10 cellular contexts compared by ENCODE assay signal in the genomic region with DNA sequence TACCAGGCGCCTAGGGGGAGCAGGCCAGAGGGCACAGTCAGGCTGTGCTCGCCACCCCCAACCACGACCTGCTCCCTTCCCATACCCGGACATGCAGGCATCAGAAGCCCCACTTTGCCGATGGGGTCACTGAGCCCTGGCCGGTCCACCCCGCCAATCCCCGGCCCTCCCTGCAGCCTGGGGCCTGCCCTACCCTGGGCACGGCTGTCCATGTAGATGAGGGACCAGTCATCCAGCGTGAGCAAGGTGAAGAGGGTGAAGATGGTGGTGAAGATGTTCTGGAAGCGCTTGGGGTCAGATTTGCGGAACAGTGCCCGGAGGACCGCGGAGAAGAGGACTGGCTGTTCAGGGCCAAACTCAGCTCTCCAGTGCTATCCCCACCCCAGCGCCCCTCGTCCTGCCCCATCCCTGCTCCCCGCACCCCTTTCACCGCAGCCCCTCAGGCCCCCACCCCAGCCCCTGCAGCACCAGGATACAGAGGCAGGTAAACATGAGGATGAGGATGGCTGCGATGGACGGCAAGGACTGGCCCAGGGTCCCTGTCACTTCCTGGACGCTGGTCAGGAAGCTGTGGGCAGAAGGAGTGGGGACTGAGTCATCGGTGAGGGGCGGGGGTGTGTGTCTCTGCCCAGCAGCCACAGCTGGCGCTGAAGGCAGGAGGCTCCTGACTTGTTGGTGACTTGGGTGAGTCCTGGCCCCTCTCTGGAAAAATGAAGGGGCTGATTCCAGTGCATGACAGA. TPM values are rescaled to one million over a fixed set of nuclear protein-coding genes. Genes with fewer than 3 reads are reported as not detected.
DNase-seq lines count a peak whose midpoint lies in the region; ATAC-seq, FAIRE-seq and TF ChIP-seq lines count a peak whose summit lies in the region.
"Had no signal": no experiment of that assay in that cellular context is flagged by ENCODE, and none has a peak within 500 bp of the region (broad histone marks: within the 10 kb centered on the region; RNA-seq: fewer than 3 reads in every experiment).

No MANE protein-coding gene starts in this region.

- H3K4me3 ChIP-seq in MG63 = no peak overlapping the region
- H3K4me3 ChIP-seq in adrenal gland = no peak overlapping the region
- no peak overlapping the region for H3K4me3 ChIP-seq in mucosa of descending colon
- no peak overlapping the region for H3K4me3 ChIP-seq in kidney (ENCODE audit: low read length in 2 of 2)

- no peak for FAIRE-seq in kidney (lab: Jason Lieb, UNC)

- peak; percentile 66 for ATAC-seq in mucosa of descending colon
- no peak for ATAC-seq in GM19395 (IDR thresholded peaks at IDR 0.05; ENCODE audit: unreplicated experiment)
- ATAC-seq in GM21717 (IDR thresholded peaks at IDR 0.05; ENCODE audit: unreplicated experiment) = no peak

- H3K27ac ChIP-seq in adrenal gland (no peak overlapping the region), kidney (ENCODE audit: low read depth in 2 of 2, low read length in 2 of 2) (no peak overlapping the region)

- no peak for TF ChIP-seq POLR2A in adrenal gland (IDR thresholded peaks at IDR 0.05)

- H3K4me1 ChIP-seq in adrenal gland (replicated peaks in 1 of 2) = peaks cover 7 to 14% of the 10 kb centered on the region in 2 donors
- H3K4me1 ChIP-seq in mucosa of descending colon (ENCODE audit: low read depth) = no peaks in the 10 kb centered on the region
- no peaks in the 10 kb centered on the region for H3K4me1 ChIP-seq in kidney (ENCODE audit: control insufficient read depth in 1 of 2, insufficient read depth in 1 of 2, low read depth in 1 of 2, low read length in 2 of 2)

- H3K9ac ChIP-seq in kidney (ENCODE audit: low read length in 2 of 2) = no peak overlapping the region

- TF ChIP-seq CTCF in adrenal gland (IDR thresholded peaks at IDR 0.05) = no peak
- no peak for TF ChIP-seq CTCF in mucosa of descending colon (IDR thresholded peaks at IDR 0.05)
- TF ChIP-seq CTCF in kidney (IDR thresholded peaks at IDR 0.05; ENCODE audit: borderline replicate concordance, extremely low read depth, insufficient read depth) = no peak

- peak; percentile 74 for DNase-seq in CMK (ENCODE audit: low read depth)
- DNase-seq in MG63 = peak; percentile 91
- DNase-seq in adrenal gland = peak; percentile 63 to 90 (median 84)
- DNase-seq in mucosa of descending colon = peak in 1 of 3 donors; percentile 63
- DNase-seq in cerebellum (ENCODE audit: low spot score) = no peak
- no peak for DNase-seq in kidney
- DNase-seq: NCI-H1105 had no signal

- H3K9me3 ChIP-seq in MG63 (no peaks in the 10 kb centered on the region), adrenal gland (replicated peaks in 1 of 3) (no peaks in the 10 kb centered on the region), mucosa of descending colon (no peaks in the 10 kb centered on the region), kidney (ENCODE audit: control insufficient read depth in 1 of 2, low read length in 2 of 2) (no peaks in the 10 kb centered on the region)

- WGBS in adrenal gland, 4 donors = 66 to 73% (median 69%) methylated on average over 18 to 25 of the region's 25 CpGs

- intact Hi-C loops in adrenal gland (cut with DNase I) = no loop called here
- intact Hi-C loops in mucosa of descending colon (cut with DNase I, micrococcal nuclease) = no loop called here
- intact Hi-C loops in kidney (cut with DNase I) = no loop called here

- H3K36me3 ChIP-seq in MG63 = no peaks in the 10 kb centered on the region
- H3K36me3 ChIP-seq in adrenal gland (replicated peaks in 1 of 2) = no peaks in the 10 kb centered on the region
- no peaks in the 10 kb centered on the region for H3K36me3 ChIP-seq in mucosa of descending colon (ENCODE audit: low read depth)
- no peaks in the 10 kb centered on the region for H3K36me3 ChIP-seq in kidney (ENCODE audit: control insufficient read depth in 1 of 2, insufficient read depth in 2 of 2, low read length in 2 of 2)

- no peaks in the 10 kb centered on the region for H3K27me3 ChIP-seq in MG63
- H3K27me3 ChIP-seq in adrenal gland = no peaks in the 10 kb centered on the region

RNA-seq across cellular contexts. Expression of a gene that starts 5.5 kb away (rescaled TPM):
- total RNA-seq in MG63 (2014; rRNA removed; shearing (Covaris generic); ENCODE audit: low replicate concordance) = 2.4 TPM in 1 of 2 replicates, not detected in the other
- total RNA-seq in adrenal gland (under 1 TPM in 3 of 8 donors, not detected in 5; 0.20 to 0.47 (median 0.41) TPM), mucosa of descending colon (not detected), cerebellum (not detected), kidney (0.76 TPM)
- polyA plus RNA-seq in adrenal gland (1 to 10 TPM in 1 of 3 donors, under 1 TPM in 2; 0.37 to 2.3 (median 0.61) TPM), kidney (ENCODE audit: insufficient read depth, low read depth, low replicate concordance) (not detected)
- polyA plus RNA-seq: liver had no signal

RNA-seq across cellular contexts. Expression of a gene that starts 9.0 kb away (rescaled TPM):
- total RNA-seq in MG63 (2014; rRNA removed; shearing (Covaris generic); ENCODE audit: low replicate concordance) = not detected in 2 replicates
- total RNA-seq in adrenal gland (under 1 TPM in 1 of 8 donors, not detected in 7; 0.55 TPM), mucosa of descending colon (not detected), cerebellum (not detected), kidney (5.9 TPM)
- polyA plus RNA-seq in adrenal gland (under 1 TPM in 1 of 3 donors, not detected in 2; 0.24 TPM), kidney (ENCODE audit: insufficient read depth, low read depth, low replicate concordance) (1.2 TPM)
- total RNA-seq: liver had no signal
- polyA plus RNA-seq: liver had no signal

RNA-seq across cellular contexts. Expression of a gene that starts 18.5 kb away (rescaled TPM):
- total RNA-seq in MG63 (2014; rRNA removed; shearing (Covaris generic); ENCODE audit: low replicate concordance) = 329 and 468 TPM in 2 replicates
- total RNA-seq in adrenal gland (100 to 1,000 TPM in 4 of 8 donors, 10 to 100 TPM in 4; 63.1 to 212 (median 138) TPM), mucosa of descending colon (100 to 1,000 TPM; 130 to 155 (median 131) TPM), cerebellum (14.8 TPM), kidney (181 TPM)
- polyA plus RNA-seq in adrenal gland (100 to 1,000 TPM; 268 to 364 (median 270) TPM), kidney (ENCODE audit: insufficient read depth, low read depth, low replicate concordance) (186 TPM)

RNA-seq across cellular contexts. Expression of a gene that starts 18.8 kb away (rescaled TPM):
- total RNA-seq in MG63 (2014; rRNA removed; shearing (Covaris generic); ENCODE audit: low replicate concordance) = 17.5 and 32.3 TPM in 2 replicates
- 10 to 100 TPM; 16.1 to 49.0 (median 29.6) TPM for total RNA-seq in adrenal gland
- 10 to 100 TPM; 15.5 to 35.6 (median 20.4) TPM for polyA plus RNA-seq in adrenal gland
- total RNA-seq in mucosa of descending colon = 10 to 100 TPM; 25.5 to 35.3 (median 30.3) TPM
- 22.3 TPM for total RNA-seq in cerebellum
- total RNA-seq in kidney = 37.5 TPM
- 17.7 TPM for polyA plus RNA-seq in kidney (ENCODE audit: insufficient read depth, low read depth, low replicate concordance)

RNA-seq across cellular contexts. Expression of a gene that starts 28.2 kb away (rescaled TPM):
- total RNA-seq in MG63 (2014; rRNA removed; shearing (Covaris generic); ENCODE audit: low replicate concordance) = not detected in 2 replicates
- total RNA-seq in adrenal gland = under 1 TPM in 3 of 8 donors, not detected in 5; 0.17 to 0.41 (median 0.27) TPM
- polyA plus RNA-seq in adrenal gland = not detected
- total RNA-seq in mucosa of descending colon = not detected
- 8.1 TPM for total RNA-seq in cerebellum
- total RNA-seq in kidney = 2.5 TPM
- polyA plus RNA-seq in kidney (ENCODE audit: insufficient read depth, low read depth, low replicate concordance) = 7.6 TPM
- total RNA-seq: liver had no signal
- polyA plus RNA-seq: liver had no signal

Comparison
In these comparisons a context has a peak if more than half of its experiments do, and no peak if none do; other contexts are left out.
1. DNase-seq: peak in CMK (single experiment), MG63 (single experiment) and adrenal gland (7 of 7); none in cerebellum (single experiment) and kidney (single experiment).